1 cellular context compared by ENCODE assay signal in the genomic region with DNA sequence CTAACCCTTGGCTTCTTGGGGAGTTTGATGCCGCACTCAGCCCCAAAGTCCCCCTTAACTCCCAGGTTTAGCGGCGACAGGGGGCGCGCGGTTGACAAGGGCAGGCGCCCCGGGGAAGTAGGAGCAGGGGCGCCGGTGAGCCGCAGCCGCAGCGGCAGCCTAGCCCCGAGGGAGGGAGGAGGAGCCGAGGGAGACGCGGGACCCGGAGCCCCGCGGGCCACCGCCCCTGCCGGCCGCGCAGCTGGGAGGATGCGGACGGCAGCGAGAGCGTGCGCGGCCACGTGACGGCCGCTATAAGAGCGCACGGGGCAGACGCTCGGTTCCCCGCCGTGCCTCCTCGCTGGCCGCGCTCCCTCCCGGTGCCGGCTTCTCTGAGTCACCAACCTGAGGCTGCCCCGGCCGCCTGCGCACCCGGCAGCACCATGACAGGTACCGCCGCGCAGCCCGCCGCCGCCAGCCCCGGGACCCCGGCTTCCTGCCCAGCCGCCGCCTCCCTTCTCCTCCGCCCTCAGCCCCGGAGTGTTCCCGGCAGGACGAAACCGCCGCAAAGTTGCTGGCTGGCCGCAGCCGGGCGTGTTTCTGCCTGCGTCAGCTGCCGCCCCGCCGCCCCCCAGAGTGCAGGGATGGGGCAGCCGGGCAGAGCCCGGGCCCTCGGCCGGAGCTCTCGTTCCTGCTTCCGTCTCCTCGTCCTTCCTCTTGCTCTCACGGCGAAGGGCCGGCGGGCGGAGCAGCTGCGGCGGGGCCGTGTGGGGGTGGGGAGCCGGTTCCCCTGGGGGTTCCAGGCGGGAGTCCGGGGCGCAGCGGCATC.
A peak's percentile ranks its signal among the peaks of the same experiment; 100 is the strongest.
TF ChIP-seq lines count a peak whose summit lies in the region.

Gene GYG1, plus strand, starts transcription at position 322 of the 808 bp plus-strand sequence. Its CDS starts 101 bp downstream, at position 423.

TF ChIP-seq in A549, 52 proteins besides CTCF, POLR2A, EP300 and RAD21 (continued from another document):
- TF ChIP-seq USF2 (IDR thresholded peaks at IDR 0.05) (peak; percentile 83), RFX5 (IDR thresholded peaks at IDR 0.05) (no peak), MYC (IDR thresholded peaks at IDR 0.05; ENCODE audit: borderline replicate concordance, low read length) (peak; percentile 61; the same call in 1 of the 2 replicates), FOSL2 (IDR thresholded peaks at IDR 0.05) (no peak), FOSL2 (CRISPR knock-in tag; IDR thresholded peaks at IDR 0.05) (peak; percentile 71), JUN (IDR thresholded peaks at IDR 0.05) (peak in 1 of 2 experiments; percentile 69; a peak in 1 of 5 replicates)
